In the genomic region with DNA sequence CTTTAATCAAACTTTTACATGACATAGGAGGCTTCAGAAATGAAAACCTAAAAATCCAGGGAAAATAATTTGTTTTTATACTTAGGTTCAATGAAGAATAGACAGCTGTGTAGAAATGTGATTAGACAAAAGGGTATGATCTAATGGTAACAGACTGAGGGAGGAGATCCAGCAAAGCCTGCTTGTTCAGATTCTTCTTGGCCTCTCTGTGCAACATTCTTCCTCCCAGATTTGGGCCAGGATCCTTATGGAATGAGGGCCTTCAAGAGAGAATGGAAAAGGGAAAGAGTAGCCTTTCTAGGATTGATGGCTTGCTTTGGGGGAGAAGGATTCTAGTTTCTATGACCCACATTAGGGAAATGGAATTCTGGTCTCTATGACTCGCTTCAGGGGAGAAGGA, we compare ENCODE assay signal across 25 cellular contexts.
"Had no signal": no experiment of that assay in that cellular context is flagged by ENCODE, and none has a peak within 500 bp of the region (broad histone marks: within the 10 kb centered on the region; RNA-seq: fewer than 3 reads in every experiment).

No MANE protein-coding gene starts in this region.

- H3K27ac Mint-ChIP-seq: dendritic cell treated with granulocyte-macrophage colony-stimulating factor and Interleukin-4, amounts not matched to agents 40 ng/mL and 50 ng/mL, for 4 days; effector memory CD8-positive, alpha-beta T cell; endodermal cell had no signal

- H3K27me3 Mint-ChIP-seq: dendritic cell treated with granulocyte-macrophage colony-stimulating factor and Interleukin-4, amounts not matched to agents 40 ng/mL and 50 ng/mL, for 4 days had no signal

- H3K27me3 ChIP-seq: colonic mucosa, dorsolateral prefrontal cortex, esophagus muscularis mucosa, esophagus squamous epithelium, foreskin keratinocyte, gastrocnemius medialis, gastroesophageal sphincter, heart left ventricle had no signal

- H3K4me3 Mint-ChIP-seq: dendritic cell treated with granulocyte-macrophage colony-stimulating factor and Interleukin-4, amounts not matched to agents 40 ng/mL and 50 ng/mL, for 4 days; effector memory CD8-positive, alpha-beta T cell; endodermal cell had no signal

- H3K9me3 ChIP-seq: colonic mucosa, esophagus muscularis mucosa, esophagus squamous epithelium, gastrocnemius medialis, gastroesophageal sphincter had no signal

- H3K4me1 ChIP-seq: colonic mucosa, esophagus muscularis mucosa, esophagus squamous epithelium, foreskin keratinocyte, gastrocnemius medialis, gastroesophageal sphincter, heart left ventricle, heart right ventricle had no signal

- DNase-seq: colonic mucosa; cortex of kidney; dermis blood vessel endothelial cell; dorsolateral prefrontal cortex; effector CD4-positive, alpha-beta T cell; effector CD8-positive, alpha-beta T cell; effector memory CD4-positive, alpha-beta T cell; effector memory CD8-positive, alpha-beta T cell; endodermal cell; erythroblast; esophagus squamous epithelium; foreskin fibroblast; foreskin melanocyte; gastrocnemius medialis; glutamatergic neuron; head of caudate nucleus; heart left ventricle; heart right ventricle had no signal

- H3K36me3 ChIP-seq: colonic mucosa, esophagus muscularis mucosa, esophagus squamous epithelium, gastrocnemius medialis, gastroesophageal sphincter, heart left ventricle, heart right ventricle had no signal

- H3K27ac ChIP-seq: colonic mucosa, coronary artery, dorsolateral prefrontal cortex, epithelial cell of prostate, esophagus muscularis mucosa, esophagus squamous epithelium, foreskin keratinocyte, gastrocnemius medialis, gastroesophageal sphincter, heart left ventricle, heart right ventricle had no signal

- H3K9me3 Mint-ChIP-seq: dendritic cell treated with granulocyte-macrophage colony-stimulating factor and Interleukin-4, amounts not matched to agents 40 ng/mL and 50 ng/mL, for 4 days; effector memory CD8-positive, alpha-beta T cell; endodermal cell had no signal

- ATAC-seq: effector memory CD8-positive, alpha-beta T cell; esophagus mucosa; foreskin keratinocyte; gastrocnemius medialis; gastroesophageal sphincter; heart left ventricle; heart right ventricle had no signal

- H3K4me3 ChIP-seq: colonic mucosa, coronary artery, dorsolateral prefrontal cortex, esophagus muscularis mucosa, esophagus squamous epithelium, gastrocnemius medialis, gastroesophageal sphincter, heart left ventricle, heart right ventricle had no signal
